ENCODE assay signal across 11 cellular contexts in genomic region chr3:170967126-170967525, GRCh38. TPM values are rescaled to one million over a fixed set of nuclear protein-coding genes. Genes with fewer than 3 reads are reported as not detected.
"Had no signal": no experiment of that assay in that cellular context is flagged by ENCODE, and none has a peak within 500 bp of the region (broad histone marks: within the 10 kb centered on the region; RNA-seq: fewer than 3 reads in every experiment).

No MANE protein-coding gene starts in this region.

- ATAC-seq: HCT116, K562 had no signal

- DNase-seq: GM23248, GOT3, H7, HFFc6, IMR-90 had no signal

- H3K9me3 ChIP-seq: HAP-1 had no signal

- H3K27ac Mint-ChIP-seq: HFFc6 had no signal

- H3K4me1 ChIP-seq: HAP-1 had no signal

- H2AFZ ChIP-seq: GM23248 had no signal

- H3K4me3 ChIP-seq: GM23248, HAP-1, K562 had no signal

- H3K4me3 Mint-ChIP-seq: HFFc6 had no signal

- H3K9ac ChIP-seq: GM23248 had no signal

- H3K36me3 ChIP-seq: HAP-1 had no signal

- H3K27ac ChIP-seq: GM23248, HL-60 had no signal

RNA-seq across cellular contexts. Expression of gene SLC2A2, which starts 59.4 kb away (rescaled TPM):
- total RNA-seq: GM23248, H4, H7, HFFc6, HT1080, IMR-90 had no signal
- polyA plus RNA-seq: GM23248, IMR-90, K562 had no signal
